In genomic region chrX:121245763-121246162, GRCh38 we compare ENCODE assay signal across 1 cellular context.
A peak's percentile ranks its signal among the peaks of the same experiment; 100 is the strongest.
TF ChIP-seq lines count a peak whose summit lies in the region.

No MANE protein-coding gene starts in this region.

TF ChIP-seq in HepG2, 621 proteins besides CTCF, POLR2A, EP300 and RAD21 (continued from another document and continues in another):
- TF ChIP-seq HINFP (CRISPR knock-in tag; IDR thresholded peaks at IDR 0.05; ENCODE audit: low read depth), result no peak
- TF ChIP-seq ZNF614 (CRISPR knock-in tag; IDR thresholded peaks at IDR 0.05; ENCODE audit: borderline replicate concordance), result no peak
- no peak for TF ChIP-seq ZNF839 (CRISPR knock-in tag; IDR thresholded peaks at IDR 0.05; ENCODE audit: borderline replicate concordance)
- no peak for TF ChIP-seq RBFOX2 (IDR thresholded peaks at IDR 0.05; ENCODE audit: low read depth, low read length)
- TF ChIP-seq ZNF274 (CRISPR knock-in tag; IDR thresholded peaks at IDR 0.05), result no peak
- TF ChIP-seq ASH2L (IDR thresholded peaks at IDR 0.05; ENCODE audit: insufficient read length, low read depth, low read length), result peak; percentile 26
- no peak for TF ChIP-seq ZNF407 (CRISPR knock-in tag; IDR thresholded peaks at IDR 0.05; ENCODE audit: not compliant biosample characterization)
- TF ChIP-seq KLF15 (CRISPR knock-in tag; IDR thresholded peaks at IDR 0.05; ENCODE audit: borderline replicate concordance), result no peak
- peak; percentile 27; the same call in 1 of the 2 replicates for TF ChIP-seq FOXJ3 (CRISPR knock-in tag; IDR thresholded peaks at IDR 0.05; ENCODE audit: borderline replicate concordance)
- TF ChIP-seq EHMT2 (IDR thresholded peaks at IDR 0.05; ENCODE audit: borderline replicate concordance, low read depth, low read length), result no peak
- TF ChIP-seq, protein P1, sequence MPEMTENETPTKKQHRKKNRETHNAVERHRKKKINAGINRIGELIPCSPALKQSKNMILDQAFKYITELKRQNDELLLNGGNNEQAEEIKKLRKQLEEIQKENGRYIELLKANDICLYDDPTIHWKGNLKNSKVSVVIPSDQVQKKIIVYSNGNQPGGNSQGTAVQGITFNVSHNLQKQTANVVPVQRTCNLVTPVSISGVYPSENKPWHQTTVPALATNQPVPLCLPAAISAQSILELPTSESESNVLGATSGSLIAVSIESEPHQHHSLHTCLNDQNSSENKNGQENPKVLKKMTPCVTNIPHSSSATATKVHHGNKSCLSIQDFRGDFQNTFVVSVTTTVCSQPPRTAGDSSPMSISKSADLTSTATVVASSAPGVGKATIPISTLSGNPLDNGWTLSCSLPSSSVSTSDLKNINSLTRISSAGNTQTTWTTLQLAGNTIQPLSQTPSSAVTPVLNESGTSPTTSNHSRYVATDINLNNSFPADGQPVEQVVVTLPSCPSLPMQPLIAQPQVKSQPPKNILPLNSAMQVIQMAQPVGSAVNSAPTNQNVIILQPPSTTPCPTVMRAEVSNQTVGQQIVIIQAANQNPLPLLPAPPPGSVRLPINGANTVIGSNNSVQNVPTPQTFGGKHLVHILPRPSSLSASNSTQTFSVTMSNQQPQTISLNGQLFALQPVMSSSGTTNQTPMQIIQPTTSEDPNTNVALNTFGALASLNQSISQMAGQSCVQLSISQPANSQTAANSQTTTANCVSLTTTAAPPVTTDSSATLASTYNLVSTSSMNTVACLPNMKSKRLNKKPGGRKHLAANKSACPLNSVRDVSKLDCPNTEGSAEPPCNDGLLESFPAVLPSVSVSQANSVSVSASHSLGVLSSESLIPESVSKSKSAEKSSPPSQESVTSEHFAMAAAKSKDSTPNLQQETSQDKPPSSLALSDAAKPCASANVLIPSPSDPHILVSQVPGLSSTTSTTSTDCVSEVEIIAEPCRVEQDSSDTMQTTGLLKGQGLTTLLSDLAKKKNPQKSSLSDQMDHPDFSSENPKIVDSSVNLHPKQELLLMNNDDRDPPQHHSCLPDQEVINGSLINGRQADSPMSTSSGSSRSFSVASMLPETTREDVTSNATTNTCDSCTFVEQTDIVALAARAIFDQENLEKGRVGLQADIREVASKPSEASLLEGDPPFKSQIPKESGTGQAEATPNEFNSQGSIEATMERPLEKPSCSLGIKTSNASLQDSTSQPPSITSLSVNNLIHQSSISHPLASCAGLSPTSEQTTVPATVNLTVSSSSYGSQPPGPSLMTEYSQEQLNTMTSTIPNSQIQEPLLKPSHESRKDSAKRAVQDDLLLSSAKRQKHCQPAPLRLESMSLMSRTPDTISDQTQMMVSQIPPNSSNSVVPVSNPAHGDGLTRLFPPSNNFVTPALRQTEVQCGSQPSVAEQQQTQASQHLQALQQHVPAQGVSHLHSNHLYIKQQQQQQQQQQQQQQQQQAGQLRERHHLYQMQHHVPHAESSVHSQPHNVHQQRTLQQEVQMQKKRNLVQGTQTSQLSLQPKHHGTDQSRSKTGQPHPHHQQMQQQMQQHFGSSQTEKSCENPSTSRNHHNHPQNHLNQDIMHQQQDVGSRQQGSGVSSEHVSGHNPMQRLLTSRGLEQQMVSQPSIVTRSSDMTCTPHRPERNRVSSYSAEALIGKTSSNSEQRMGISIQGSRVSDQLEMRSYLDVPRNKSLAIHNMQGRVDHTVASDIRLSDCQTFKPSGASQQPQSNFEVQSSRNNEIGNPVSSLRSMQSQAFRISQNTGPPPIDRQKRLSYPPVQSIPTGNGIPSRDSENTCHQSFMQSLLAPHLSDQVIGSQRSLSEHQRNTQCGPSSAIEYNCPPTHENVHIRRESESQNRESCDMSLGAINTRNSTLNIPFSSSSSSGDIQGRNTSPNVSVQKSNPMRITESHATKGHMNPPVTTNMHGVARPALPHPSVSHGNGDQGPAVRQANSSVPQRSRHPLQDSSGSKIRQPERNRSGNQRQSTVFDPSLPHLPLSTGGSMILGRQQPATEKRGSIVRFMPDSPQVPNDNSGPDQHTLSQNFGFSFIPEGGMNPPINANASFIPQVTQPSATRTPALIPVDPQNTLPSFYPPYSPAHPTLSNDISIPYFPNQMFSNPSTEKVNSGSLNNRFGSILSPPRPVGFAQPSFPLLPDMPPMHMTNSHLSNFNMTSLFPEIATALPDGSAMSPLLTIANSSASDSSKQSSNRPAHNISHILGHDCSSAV (CRISPR knock-in tag; IDR thresholded peaks at IDR 0.05; ENCODE audit: borderline replicate concordance), result no peak
- no peak for TF ChIP-seq THAP8 (CRISPR knock-in tag; IDR thresholded peaks at IDR 0.05; ENCODE audit: borderline replicate concordance)
- no peak for TF ChIP-seq ATF5 (CRISPR knock-in tag; IDR thresholded peaks at IDR 0.05; ENCODE audit: low read depth)
- no peak for TF ChIP-seq CREB1 (IDR thresholded peaks at IDR 0.05)
- TF ChIP-seq CREB1 (CRISPR knock-in tag; IDR thresholded peaks at IDR 0.05), result peak; percentile 52; the same call in 1 of the 2 replicates
- TF ChIP-seq, protein P2, sequence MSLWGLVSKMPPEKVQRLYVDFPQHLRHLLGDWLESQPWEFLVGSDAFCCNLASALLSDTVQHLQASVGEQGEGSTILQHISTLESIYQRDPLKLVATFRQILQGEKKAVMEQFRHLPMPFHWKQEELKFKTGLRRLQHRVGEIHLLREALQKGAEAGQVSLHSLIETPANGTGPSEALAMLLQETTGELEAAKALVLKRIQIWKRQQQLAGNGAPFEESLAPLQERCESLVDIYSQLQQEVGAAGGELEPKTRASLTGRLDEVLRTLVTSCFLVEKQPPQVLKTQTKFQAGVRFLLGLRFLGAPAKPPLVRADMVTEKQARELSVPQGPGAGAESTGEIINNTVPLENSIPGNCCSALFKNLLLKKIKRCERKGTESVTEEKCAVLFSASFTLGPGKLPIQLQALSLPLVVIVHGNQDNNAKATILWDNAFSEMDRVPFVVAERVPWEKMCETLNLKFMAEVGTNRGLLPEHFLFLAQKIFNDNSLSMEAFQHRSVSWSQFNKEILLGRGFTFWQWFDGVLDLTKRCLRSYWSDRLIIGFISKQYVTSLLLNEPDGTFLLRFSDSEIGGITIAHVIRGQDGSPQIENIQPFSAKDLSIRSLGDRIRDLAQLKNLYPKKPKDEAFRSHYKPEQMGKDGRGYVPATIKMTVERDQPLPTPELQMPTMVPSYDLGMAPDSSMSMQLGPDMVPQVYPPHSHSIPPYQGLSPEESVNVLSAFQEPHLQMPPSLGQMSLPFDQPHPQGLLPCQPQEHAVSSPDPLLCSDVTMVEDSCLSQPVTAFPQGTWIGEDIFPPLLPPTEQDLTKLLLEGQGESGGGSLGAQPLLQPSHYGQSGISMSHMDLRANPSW (CRISPR knock-in tag; IDR thresholded peaks at IDR 0.05; ENCODE audit: borderline replicate concordance), result no peak
- TF ChIP-seq TEAD2 (CRISPR knock-in tag; IDR thresholded peaks at IDR 0.05), result no peak
- TF ChIP-seq ZNF451 (CRISPR knock-in tag; IDR thresholded peaks at IDR 0.05), result no peak
- TF ChIP-seq CC2D1A (CRISPR knock-in tag; IDR thresholded peaks at IDR 0.05), result no peak
- no peak for TF ChIP-seq HNF4A (CRISPR knock-in tag; IDR thresholded peaks at IDR 0.05)
- no peak for TF ChIP-seq NKX3-1 (CRISPR knock-in tag; IDR thresholded peaks at IDR 0.05)
- TF ChIP-seq ZNF251 (CRISPR knock-in tag; IDR thresholded peaks at IDR 0.05), result no peak
- no peak for TF ChIP-seq ZNF549 (CRISPR knock-in tag; IDR thresholded peaks at IDR 0.05)
- no peak for TF ChIP-seq MAF1 (CRISPR knock-in tag; IDR thresholded peaks at IDR 0.05; ENCODE audit: borderline replicate concordance)
- TF ChIP-seq MAX (IDR thresholded peaks at IDR 0.05), result no peak
- TF ChIP-seq, protein P3, sequence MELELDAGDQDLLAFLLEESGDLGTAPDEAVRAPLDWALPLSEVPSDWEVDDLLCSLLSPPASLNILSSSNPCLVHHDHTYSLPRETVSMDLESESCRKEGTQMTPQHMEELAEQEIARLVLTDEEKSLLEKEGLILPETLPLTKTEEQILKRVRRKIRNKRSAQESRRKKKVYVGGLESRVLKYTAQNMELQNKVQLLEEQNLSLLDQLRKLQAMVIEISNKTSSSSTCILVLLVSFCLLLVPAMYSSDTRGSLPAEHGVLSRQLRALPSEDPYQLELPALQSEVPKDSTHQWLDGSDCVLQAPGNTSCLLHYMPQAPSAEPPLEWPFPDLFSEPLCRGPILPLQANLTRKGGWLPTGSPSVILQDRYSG (CRISPR knock-in tag; IDR thresholded peaks at IDR 0.05), result no peak
- TF ChIP-seq ZNF773 (CRISPR knock-in tag; IDR thresholded peaks at IDR 0.05; ENCODE audit: borderline replicate concordance), result no peak
- TF ChIP-seq MTF2 (CRISPR knock-in tag; IDR thresholded peaks at IDR 0.05; ENCODE audit: borderline replicate concordance), result no peak
- no peak for TF ChIP-seq PHF8 (CRISPR knock-in tag; IDR thresholded peaks at IDR 0.05)
- TF ChIP-seq PLRG1 (conservative IDR thresholded peaks at IDR 0.05), result no peak
- TF ChIP-seq REXO4 (CRISPR knock-in tag; IDR thresholded peaks at IDR 0.05; ENCODE audit: borderline replicate concordance), result no peak
- TF ChIP-seq PAWR (CRISPR knock-in tag; IDR thresholded peaks at IDR 0.05; ENCODE audit: borderline replicate concordance), result no peak
- no peak for TF ChIP-seq GABPB1 (CRISPR knock-in tag; IDR thresholded peaks at IDR 0.05)
- no peak for TF ChIP-seq NFYC (CRISPR knock-in tag; IDR thresholded peaks at IDR 0.05)
